In genomic region chr22:46107753-46108563, GRCh38 we compare ENCODE assay signal across 10 cellular contexts. TPM values are rescaled to one million over a fixed set of nuclear protein-coding genes. Genes with fewer than 3 reads are reported as not detected.
DNase-seq lines count a peak whose midpoint lies in the region; ATAC-seq and TF ChIP-seq lines count a peak whose summit lies in the region.
"Had no signal": no experiment of that assay in that cellular context is flagged by ENCODE, and none has a peak within 500 bp of the region (broad histone marks: within the 10 kb centered on the region; RNA-seq: fewer than 3 reads in every experiment).

No MANE protein-coding gene starts in this region.

- intact Hi-C loops in dorsolateral prefrontal cortex (cut with DNase I) = loop anchor here (2.0 to 5.0 kb wide), 3 partner anchors 19 to 36 kb away; no protein-coding TSS in a partner anchor

- DNase-seq in NCI-H69 (lab: John Stamatoyannopoulos, UW) (peak; percentile 71), dorsolateral prefrontal cortex (peak in 1 of 10 donors; percentile 24), memory B cell (ENCODE audit: low spot score in 2 of 2) (no peak), thoracic aorta (ENCODE audit: low spot score) (no peak), brain microvascular endothelial cell (no peak)
- DNase-seq: T-helper 9 cell had no signal

- no peak overlapping the region for H3K4me3 Mint-ChIP-seq in memory B cell
- H3K4me3 Mint-ChIP-seq: stimulated activated memory B cell treated with anti-CD40 and anti-IgM and Interleukin-4, amounts not matched to agents 10 μg/mL and 1 μg/mL and 100 μg/mL, for 72 hours had no signal

- no peaks in the 10 kb centered on the region for H3K9me3 ChIP-seq in thoracic aorta

- no peaks in the 10 kb centered on the region for H3K4me1 Mint-ChIP-seq in memory B cell
- H3K4me1 Mint-ChIP-seq: stimulated activated memory B cell treated with anti-CD40 and anti-IgM and Interleukin-4, amounts not matched to agents 10 μg/mL and 1 μg/mL and 100 μg/mL, for 72 hours had no signal

- peaks cover 33% of the 10 kb centered on the region for H3K36me3 ChIP-seq in thoracic aorta
- peaks cover 21% of the 10 kb centered on the region for H3K36me3 ChIP-seq in brain microvascular endothelial cell (replicated peaks)

- H3K9me3 Mint-ChIP-seq in memory B cell = no peaks in the 10 kb centered on the region
- H3K9me3 Mint-ChIP-seq: stimulated activated memory B cell treated with anti-CD40 and anti-IgM and Interleukin-4, amounts not matched to agents 10 μg/mL and 1 μg/mL and 100 μg/mL, for 72 hours had no signal

- H3K27ac Mint-ChIP-seq in memory B cell = peak overlapping the region; percentile 31

- peaks cover 78 to 100% of the 10 kb centered on the region in 2 donors for H3K4me1 ChIP-seq in thoracic aorta (ENCODE audit: control insufficient read depth in 1 of 2, low read depth in 2 of 2)

- no peak for TF ChIP-seq CTCF in dorsolateral prefrontal cortex (IDR thresholded peaks at IDR 0.05 in 54 of 56, conservative IDR thresholded peaks at IDR 0.05 in 2 of 56; ENCODE audit: low read depth in 1 of 56, partially characterized antibody in 56 of 56)
- TF ChIP-seq CTCF in thoracic aorta (IDR thresholded peaks at IDR 0.05) = no peak
- no peak for TF ChIP-seq CTCF in brain microvascular endothelial cell (IDR thresholded peaks at IDR 0.05; ENCODE audit: low read depth, low read length, missing control alignments)

- no peak for ATAC-seq in memory B cell (ENCODE audit: low read depth)
- ATAC-seq in thoracic aorta (ENCODE audit: insufficient number of reproducible peaks, low FRiP score, low read depth) = no peak
- no peak for ATAC-seq in HG03469 (IDR thresholded peaks at IDR 0.05; ENCODE audit: unreplicated experiment)
- ATAC-seq in HG03045 (IDR thresholded peaks at IDR 0.05; ENCODE audit: unreplicated experiment) = no peak
- no peak for ATAC-seq in HG03139 (IDR thresholded peaks at IDR 0.05; ENCODE audit: unreplicated experiment)
- ATAC-seq: stimulated activated memory B cell treated with anti-CD40 and anti-IgM and Interleukin-4, amounts not matched to agents 10 μg/mL and 1 μg/mL and 100 μg/mL, for 72 hours had no signal

- in situ Hi-C loops in brain microvascular endothelial cell (cut with HindIII; ENCODE audit: low pct_ligation_motif_present, low sequenced_read_pairs) = no loop called here

- no peaks in the 10 kb centered on the region for H3K27me3 Mint-ChIP-seq in memory B cell
- H3K27me3 Mint-ChIP-seq: stimulated activated memory B cell treated with anti-CD40 and anti-IgM and Interleukin-4, amounts not matched to agents 10 μg/mL and 1 μg/mL and 100 μg/mL, for 72 hours had no signal

- H3K36me3 Mint-ChIP-seq in memory B cell = no peaks in the 10 kb centered on the region
- H3K36me3 Mint-ChIP-seq: stimulated activated memory B cell treated with anti-CD40 and anti-IgM and Interleukin-4, amounts not matched to agents 10 μg/mL and 1 μg/mL and 100 μg/mL, for 72 hours had no signal

- H3K27me3 ChIP-seq in dorsolateral prefrontal cortex (no peaks in the 10 kb centered on the region), thoracic aorta (replicated peaks; ENCODE audit: insufficient read depth) (no peaks in the 10 kb centered on the region), brain microvascular endothelial cell (replicated peaks) (no peaks in the 10 kb centered on the region)

- H3K27ac ChIP-seq in dorsolateral prefrontal cortex = peak overlapping the region; percentile 68 to 98 (median 95)
- H3K27ac ChIP-seq in thoracic aorta = peak overlapping the region; percentile 87 to 92
- H3K27ac ChIP-seq in brain microvascular endothelial cell = no peak overlapping the region

- peak overlapping the region in 26 of 59 donors; percentile 1 to 43 (median 18) for H3K4me3 ChIP-seq in dorsolateral prefrontal cortex
- no peak overlapping the region for H3K4me3 ChIP-seq in thoracic aorta
- no peak overlapping the region for H3K4me3 ChIP-seq in brain microvascular endothelial cell (ENCODE audit: low read depth, low read length)

RNA-seq across cellular contexts. Expression of gene PPARA, which starts 42.4 kb away (rescaled TPM):
- total RNA-seq in dorsolateral prefrontal cortex (10 to 100 TPM; 13.9 to 53.9 (median 22.6) TPM), thoracic aorta (10 to 100 TPM; 21.9 to 67.8 TPM)
